Comparison of ENCODE assay signal across 14 cellular contexts in genomic region chr3:119893769-119894168, GRCh38.
A peak's percentile ranks its signal among the peaks of the same experiment; 100 is the strongest.
DNase-seq lines count a peak whose midpoint lies in the region; ATAC-seq and TF ChIP-seq lines count a peak whose summit lies in the region.
"Had no signal": no experiment of that assay in that cellular context is flagged by ENCODE, and none has a peak within 500 bp of the region (broad histone marks: within the 10 kb centered on the region; RNA-seq: fewer than 3 reads in every experiment).

No MANE protein-coding gene starts in this region.

- H3K27me3 ChIP-seq in Panc1 (ENCODE audit: control insufficient read depth, insufficient read depth, low read length): no peaks in the 10 kb centered on the region
- no peaks in the 10 kb centered on the region for H3K27me3 ChIP-seq in upper lobe of right lung
- H3K27me3 ChIP-seq: BLaER1 treated with 17β-estradiol and CSF1 and Interleukin-3, amounts not matched to agents 10 nM and 100 nM had no signal

- H3K4me3 ChIP-seq in Panc1 (ENCODE audit: low read depth in 2 of 2, low read length in 2 of 2) (no peak overlapping the region), upper lobe of right lung (no peak overlapping the region)
- H3K4me3 ChIP-seq: BLaER1 treated with 17β-estradiol and CSF1 and Interleukin-3, amounts not matched to agents 10 nM and 100 nM had no signal

- H3K9me3 ChIP-seq in Panc1 (ENCODE audit: control insufficient read depth, insufficient read depth, low read depth, low read length) (0 out of 2 replicates have a peak, but pooled peaks cover 2% of the 10 kb centered on the region), upper lobe of right lung (no peaks in the 10 kb centered on the region)

- no peak overlapping the region for H3K27ac Mint-ChIP-seq in activated CD8-positive, alpha-beta T cell treated with anti-CD3 and anti-CD28 coated beads for 36 hours
- no peak overlapping the region for H3K27ac Mint-ChIP-seq in activated CD8-positive, alpha-beta T cell treated with anti-CD3 and anti-CD28 coated beads, Interleukin-2, amount 10 ng/mL, durations not matched to agents 7 days and 5 days
- no peak overlapping the region for H3K27ac Mint-ChIP-seq in stimulated activated effector memory CD8-positive, alpha-beta T cell treated with anti-CD3 and anti-CD28 coated beads, Interleukin-12 subunit alpha, Interleukin-12 subunit beta, amount 100 ng/mL, for 72 hours
- H3K27ac Mint-ChIP-seq: HFFc6 had no signal

- H3K4me3 Mint-ChIP-seq in activated CD8-positive, alpha-beta T cell treated with anti-CD3 and anti-CD28 coated beads for 36 hours: no peak overlapping the region
- H3K4me3 Mint-ChIP-seq in activated CD8-positive, alpha-beta T cell treated with anti-CD3 and anti-CD28 coated beads, Interleukin-2, amount 10 ng/mL, durations not matched to agents 7 days and 5 days: no peak overlapping the region
- no peak overlapping the region for H3K4me3 Mint-ChIP-seq in stimulated activated effector memory CD8-positive, alpha-beta T cell treated with anti-CD3 and anti-CD28 coated beads, Interleukin-12 subunit alpha, Interleukin-12 subunit beta, amount 100 ng/mL, for 72 hours
- H3K4me3 Mint-ChIP-seq: CD4-positive, CD25-positive, alpha-beta regulatory T cell; HFFc6 had no signal

- H3K9me3 Mint-ChIP-seq in activated CD8-positive, alpha-beta T cell treated with anti-CD3 and anti-CD28 coated beads for 36 hours: peaks cover 6% of the 10 kb centered on the region
- H3K9me3 Mint-ChIP-seq in activated CD8-positive, alpha-beta T cell treated with anti-CD3 and anti-CD28 coated beads, Interleukin-2, amount 10 ng/mL, durations not matched to agents 7 days and 5 days (ENCODE audit: insufficient read depth): peaks cover 8% of the 10 kb centered on the region
- peaks cover 7% of the 10 kb centered on the region for H3K9me3 Mint-ChIP-seq in stimulated activated effector memory CD8-positive, alpha-beta T cell treated with anti-CD3 and anti-CD28 coated beads, Interleukin-12 subunit alpha, Interleukin-12 subunit beta, amount 100 ng/mL, for 72 hours

- H3K36me3 ChIP-seq in Panc1 (ENCODE audit: control insufficient read depth, insufficient read depth, low read length) (no peaks in the 10 kb centered on the region), upper lobe of right lung (no peaks in the 10 kb centered on the region)

- CTCF ChIA-PET in activated CD8-positive, alpha-beta T cell treated with anti-CD3 and anti-CD28 coated beads for 36 hours (lab: Charles Lee): interaction anchor here (0.8 to 5.0 kb wide), 6 partner anchors 11 to 524 kb away, joined by 3 to 75 read pairs (median 25); partner anchors contain the start of gene GSK3B
- CTCF ChIA-PET in activated CD8-positive, alpha-beta T cell treated with anti-CD3 and anti-CD28 coated beads, Interleukin-2, amount 10 ng/mL, durations not matched to agents 7 days and 5 days (lab: Charles Lee): interaction anchor here (0.7 to 4.1 kb wide), 7 partner anchors 10 to 552 kb away, joined by 3 to 61 read pairs (median 3); partner anchors contain the start of gene GSK3B
- CTCF ChIA-PET in Panc1 (lab: Charles Lee): no interaction called here

- intact Hi-C loops in activated CD8-positive, alpha-beta T cell treated with anti-CD3 and anti-CD28 coated beads for 36 hours (cut with micrococcal nuclease): loop anchor here (2.0 to 5.0 kb wide), 2 partner anchors 199 to 253 kb away; partner anchors contain the start of gene GSK3B
- intact Hi-C loops in Panc1 (cut with micrococcal nuclease; ENCODE audit: unreplicated experiment): loop anchor here (10.0 kb wide), 1 partner anchor 201 kb away; the partner anchor contains the start of gene GSK3B
- intact Hi-C loops in upper lobe of right lung (cut with DNase I): loop anchor here (10.0 kb wide), 1 partner anchor 291 kb away; no protein-coding TSS in a partner anchor

- POLR2A ChIA-PET in activated CD8-positive, alpha-beta T cell treated with anti-CD3 and anti-CD28 coated beads for 36 hours (lab: Charles Lee): no interaction called here
- POLR2A ChIA-PET in activated CD8-positive, alpha-beta T cell treated with anti-CD3 and anti-CD28 coated beads, Interleukin-2, amount 10 ng/mL, durations not matched to agents 7 days and 5 days (lab: Charles Lee): interaction anchor here (0.7 to 0.8 kb wide), 2 partner anchors 202 to 665 kb away, joined by 4 to 6 read pairs; no protein-coding TSS in a partner anchor
- POLR2A ChIA-PET in Panc1 (lab: Charles Lee): interaction anchor here (1.0 kb wide), 1 partner anchor 202 kb away, joined by 3 read pairs; no protein-coding TSS in a partner anchor

- H3K27me3 Mint-ChIP-seq in activated CD8-positive, alpha-beta T cell treated with anti-CD3 and anti-CD28 coated beads for 36 hours: no peaks in the 10 kb centered on the region
- no peaks in the 10 kb centered on the region for H3K27me3 Mint-ChIP-seq in activated CD8-positive, alpha-beta T cell treated with anti-CD3 and anti-CD28 coated beads, Interleukin-2, amount 10 ng/mL, durations not matched to agents 7 days and 5 days (ENCODE audit: low read depth)
- H3K27me3 Mint-ChIP-seq: CD4-positive, CD25-positive, alpha-beta regulatory T cell had no signal

- no peak for DNase-seq in activated CD8-positive, alpha-beta T cell treated with anti-CD3 and anti-CD28 coated beads for 36 hours
- DNase-seq in activated CD8-positive, alpha-beta T cell treated with anti-CD3 and anti-CD28 coated beads, Interleukin-2, amount 10 ng/mL, durations not matched to agents 7 days and 5 days: no peak
- DNase-seq in Panc1 (ENCODE audit: low read depth, low spot score): no peak
- DNase-seq in stimulated activated effector memory CD8-positive, alpha-beta T cell treated with anti-CD3 and anti-CD28 coated beads, Interleukin-12 subunit alpha, Interleukin-12 subunit beta, amount 100 ng/mL, for 72 hours (ENCODE audit: low spot score in 2 of 2): no peak
- DNase-seq in 8988T: no peak
- no peak for DNase-seq in upper lobe of right lung
- DNase-seq: ACHN; CD4-positive, CD25-positive, alpha-beta regulatory T cell; DMS53; HCEC 1CT; HFFc6 had no signal

- TF ChIP-seq CTCF in activated CD8-positive, alpha-beta T cell treated with anti-CD3 and anti-CD28 coated beads for 36 hours (IDR thresholded peaks at IDR 0.05): no peak
- no peak for TF ChIP-seq CTCF in Panc1 (IDR thresholded peaks at IDR 0.05)
- TF ChIP-seq CTCF in upper lobe of right lung (IDR thresholded peaks at IDR 0.05): no peak

- H3K27ac ChIP-seq in Panc1 (ENCODE audit: low read length) (no peak overlapping the region), upper lobe of right lung (no peak overlapping the region)
- H3K27ac ChIP-seq: BLaER1 treated with 17β-estradiol and CSF1 and Interleukin-3, amounts not matched to agents 10 nM and 100 nM had no signal

- ATAC-seq in activated CD8-positive, alpha-beta T cell treated with anti-CD3 and anti-CD28 coated beads for 36 hours: peak; percentile 42
- no peak for ATAC-seq in activated CD8-positive, alpha-beta T cell treated with anti-CD3 and anti-CD28 coated beads, Interleukin-2, amount 10 ng/mL, durations not matched to agents 7 days and 5 days
- ATAC-seq in GM18511 (IDR thresholded peaks at IDR 0.05; ENCODE audit: unreplicated experiment): peak; percentile 47
- no peak for ATAC-seq in Panc1
- ATAC-seq in stimulated activated effector memory CD8-positive, alpha-beta T cell treated with anti-CD3 and anti-CD28 coated beads, Interleukin-12 subunit alpha, Interleukin-12 subunit beta, amount 100 ng/mL, for 72 hours: peak; percentile 69
- no peak for ATAC-seq in GM19463 (IDR thresholded peaks at IDR 0.05; ENCODE audit: unreplicated experiment)
- no peak for ATAC-seq in upper lobe of right lung

- in situ Hi-C loops in Panc1 (cut with HindIII; ENCODE audit: low pct_unique_long_range_greater_than_20kb, low sequenced_read_pairs): no loop called here

- H3K4me1 Mint-ChIP-seq in activated CD8-positive, alpha-beta T cell treated with anti-CD3 and anti-CD28 coated beads for 36 hours (ENCODE audit: low read depth): peaks cover 18% of the 10 kb centered on the region
- peaks cover 4% of the 10 kb centered on the region for H3K4me1 Mint-ChIP-seq in activated CD8-positive, alpha-beta T cell treated with anti-CD3 and anti-CD28 coated beads, Interleukin-2, amount 10 ng/mL, durations not matched to agents 7 days and 5 days (ENCODE audit: low read depth)
- H3K4me1 Mint-ChIP-seq in stimulated activated effector memory CD8-positive, alpha-beta T cell treated with anti-CD3 and anti-CD28 coated beads, Interleukin-12 subunit alpha, Interleukin-12 subunit beta, amount 100 ng/mL, for 72 hours: no peaks in the 10 kb centered on the region

- BruUV-seq in Panc1 (replicated peaks; lab: Mats Ljungman, UMichigan): TSS peak; percentile 13

- no peaks in the 10 kb centered on the region for H3K4me1 ChIP-seq in Panc1 (ENCODE audit: control insufficient read depth, insufficient read depth, low read length)
- H3K4me1 ChIP-seq in upper lobe of right lung: no peaks in the 10 kb centered on the region
- H3K4me1 ChIP-seq: BLaER1 treated with 17β-estradiol and CSF1 and Interleukin-3, amounts not matched to agents 10 nM and 100 nM had no signal

- H3K36me3 Mint-ChIP-seq in activated CD8-positive, alpha-beta T cell treated with anti-CD3 and anti-CD28 coated beads for 36 hours (ENCODE audit: low read depth): peaks cover 10% of the 10 kb centered on the region
- H3K36me3 Mint-ChIP-seq in activated CD8-positive, alpha-beta T cell treated with anti-CD3 and anti-CD28 coated beads, Interleukin-2, amount 10 ng/mL, durations not matched to agents 7 days and 5 days (ENCODE audit: low read depth): peaks cover 19% of the 10 kb centered on the region
- H3K36me3 Mint-ChIP-seq in stimulated activated effector memory CD8-positive, alpha-beta T cell treated with anti-CD3 and anti-CD28 coated beads, Interleukin-12 subunit alpha, Interleukin-12 subunit beta, amount 100 ng/mL, for 72 hours: no peaks in the 10 kb centered on the region

Comparison
In these comparisons a context has a peak if more than half of its experiments do, and no peak if none do; other contexts are left out.
1. ATAC-seq: peak in activated CD8-positive, alpha-beta T cell treated with anti-CD3 and anti-CD28 coated beads for 36 hours (single experiment), GM18511 (single experiment) and stimulated activated effector memory CD8-positive, alpha-beta T cell treated with anti-CD3 and anti-CD28 coated beads, Interleukin-12 subunit alpha, Interleukin-12 subunit beta, amount 100 ng/mL, for 72 hours (single experiment); none in activated CD8-positive, alpha-beta T cell treated with anti-CD3 and anti-CD28 coated beads, Interleukin-2, amount 10 ng/mL, durations not matched to agents 7 days and 5 days (single experiment), Panc1 (single experiment), GM19463 (single experiment) and upper lobe of right lung (single experiment).